8 cellular contexts compared by ENCODE assay signal in genomic region chr2:109896212-109896611, GRCh38. TPM values are rescaled to one million over a fixed set of nuclear protein-coding genes. Genes with fewer than 3 reads are reported as not detected.
DNase-seq lines count a peak whose midpoint lies in the region; ATAC-seq, FAIRE-seq and TF ChIP-seq lines count a peak whose summit lies in the region.
"Not testable (repeated sequence)": the region's sequence is repeated elsewhere in the genome, so short reads cannot be mapped to it uniquely, and the experiment has no call there.

No MANE protein-coding gene starts in this region.

- not testable (repeated sequence) for H3K9me2 ChIP-seq in HCT116 (ENCODE audit: insufficient read depth)

- not testable (repeated sequence) for H3K36me3 Mint-ChIP-seq in activated B cell treated with CpG ODN at 0.5 μM for 24 hours (ENCODE audit: low read depth)

- H3K4me3 ChIP-seq in HCT116 (replicated peaks in 1 of 2; ENCODE audit: low read depth in 1 of 2, low read length in 2 of 2); HepG2 (replicated peaks in 1 of 3; ENCODE audit: insufficient read depth in 1 of 3, low read depth in 2 of 3, low read length in 3 of 3); upper lobe of right lung: not testable (repeated sequence)

- H3K27me3 Mint-ChIP-seq in activated B cell treated with CpG ODN at 0.5 μM for 24 hours = not testable (repeated sequence)

- CTCF ChIA-PET in HCT116 (lab: Charles Lee); activated B cell treated with CpG ODN at 0.5 μM for 24 hours (lab: Charles Lee); HepG2 (lab: Yijun Ruan, JAX; ENCODE audit: low intra/inter-chr PET ratio, low total read pairs): not testable (repeated sequence)

- not testable (repeated sequence) for H3K79me2 ChIP-seq in HCT116 (ENCODE audit: insufficient read depth, low read length); HepG2 (ENCODE audit: insufficient read depth, low read length)

- not testable (repeated sequence) for H2AFZ ChIP-seq in HCT116 (ENCODE audit: low read depth, low read length, poor library complexity, severe bottlenecking); HepG2 (ENCODE audit: low read length)

- not testable (repeated sequence) for BruUV-seq in HCT116 (replicated peaks; lab: Mats Ljungman, UMichigan); HepG2 (replicated peaks; lab: Mats Ljungman, UMichigan)

- not testable (repeated sequence) for H4K20me1 ChIP-seq in HCT116 (ENCODE audit: insufficient read depth); HepG2 (ENCODE audit: insufficient read depth, low read length)

- not testable (repeated sequence) for DNase-seq in HCT116 (ENCODE audit: low read depth, low spot score); activated B cell treated with CpG ODN at 0.5 μM for 24 hours; HepG2 (ENCODE audit: low spot score); upper lobe of right lung

- POLR2A ChIA-PET in HCT116 (lab: Charles Lee); activated B cell treated with CpG ODN at 0.5 μM for 24 hours (lab: Charles Lee); HepG2 (lab: Yijun Ruan, JAX): not testable (repeated sequence)

- H3K4me1 Mint-ChIP-seq in activated B cell treated with CpG ODN at 0.5 μM for 24 hours = not testable (repeated sequence)

- ATAC-seq in GM18867 (IDR thresholded peaks at IDR 0.05; ENCODE audit: unreplicated experiment) (peak; percentile 98), GM19467 (IDR thresholded peaks at IDR 0.05; ENCODE audit: unreplicated experiment) (peak; percentile 96), HCT116 (peak; percentile 64; the same call in 1 of the 2 replicates), HG03025 (IDR thresholded peaks at IDR 0.05; ENCODE audit: low FRiP score, unreplicated experiment) (peak; percentile 89), HG03439 (IDR thresholded peaks at IDR 0.05; ENCODE audit: unreplicated experiment) (peak; percentile 90), activated B cell treated with CpG ODN at 0.5 μM for 24 hours (ENCODE audit: low read depth) (peak; percentile 88), HepG2 (peak; percentile 17; the same call in 1 of the 3 replicates), upper lobe of right lung (peak; percentile 75)

- not testable (repeated sequence) for TF ChIP-seq EP300 in HepG2 (IDR thresholded peaks at IDR 0.05; ENCODE audit: low read depth in 2 of 2, low read length in 2 of 2); HepG2 (CRISPR knock-in tag; IDR thresholded peaks at IDR 0.05; ENCODE audit: borderline replicate concordance)

- TF ChIP-seq RAD21 in HCT116 (IDR thresholded peaks at IDR 0.05; ENCODE audit: low read depth); HepG2 (CRISPR knock-in tag; IDR thresholded peaks at IDR 0.05): not testable (repeated sequence)

- H3K4me1 ChIP-seq in HCT116 (ENCODE audit: control insufficient read depth in 1 of 2, insufficient read depth in 2 of 2, low read length in 2 of 2); HepG2 (ENCODE audit: insufficient read depth, low read length); upper lobe of right lung: not testable (repeated sequence)

- H3K36me3 ChIP-seq in HCT116 (ENCODE audit: control insufficient read depth in 1 of 2, insufficient read depth in 2 of 2, low read length in 2 of 2); HepG2 (replicated peaks in 1 of 2; ENCODE audit: control insufficient read depth in 1 of 2, insufficient read depth in 2 of 2, low read length in 2 of 2); upper lobe of right lung: not testable (repeated sequence)

- H3K9me3 Mint-ChIP-seq in activated B cell treated with CpG ODN at 0.5 μM for 24 hours = not testable (repeated sequence)

- TF ChIP-seq POLR2A in HCT116 (IDR thresholded peaks at IDR 0.05; ENCODE audit: borderline replicate concordance, extremely low read depth, insufficient read depth, insufficient read length); HepG2 (IDR thresholded peaks at IDR 0.05; ENCODE audit: insufficient read depth in 1 of 2, low read depth in 2 of 2, low read length in 2 of 2): not testable (repeated sequence)

- H3K27ac ChIP-seq in HCT116 (ENCODE audit: low read depth, low read length); HepG2 (ENCODE audit: extremely low read length, insufficient read depth, low read length); upper lobe of right lung: not testable (repeated sequence)

- H3K27me3 ChIP-seq in HCT116 (ENCODE audit: insufficient read depth, low read length); HepG2 (ENCODE audit: control insufficient read depth in 1 of 2, insufficient read depth in 2 of 2, low read length in 2 of 2); upper lobe of right lung: not testable (repeated sequence)

- no CpG with 5 or more reads among the region's 4 CpGs for WGBS in HepG2 (ENCODE audit: low lambda C conversion rate)

- intact Hi-C loops in HCT116 (cut with micrococcal nuclease); activated B cell treated with CpG ODN at 0.5 μM for 24 hours (cut with micrococcal nuclease); HepG2 (cut with micrococcal nuclease; ENCODE audit: unreplicated experiment); upper lobe of right lung (cut with DNase I): not testable (repeated sequence)

- H3K4me2 ChIP-seq in HCT116 (ENCODE audit: low read length); HepG2 (ENCODE audit: low read depth, low read length): not testable (repeated sequence)

- H3K9ac ChIP-seq in HCT116 (ENCODE audit: low read length); HepG2 (ENCODE audit: insufficient read depth, low read depth, low read length): not testable (repeated sequence)

- not testable (repeated sequence) for H3K4me3 Mint-ChIP-seq in activated B cell treated with CpG ODN at 0.5 μM for 24 hours

- in situ Hi-C loops in HepG2 (cut with HindIII; ENCODE audit: extremely low pct_ligation_motif_present, low pct_unique_long_range_greater_than_20kb) = not testable (repeated sequence)

- H3K9me3 ChIP-seq in HCT116 (ENCODE audit: control insufficient read depth in 1 of 2, insufficient read depth in 1 of 2, low read depth in 1 of 2, low read length in 2 of 2); HepG2 (ENCODE audit: low read length); upper lobe of right lung: not testable (repeated sequence)

- not testable (repeated sequence) for FAIRE-seq in HepG2 (lab: Jason Lieb, UNC)

- H3K27ac Mint-ChIP-seq in activated B cell treated with CpG ODN at 0.5 μM for 24 hours = not testable (repeated sequence)

- not testable (repeated sequence) for TF ChIP-seq CTCF in HCT116 (IDR thresholded peaks at IDR 0.05 in 2 of 3, conservative IDR thresholded peaks at IDR 0.05 in 1 of 3; ENCODE audit: borderline replicate concordance in 1 of 3, insufficient read depth in 1 of 3, low read depth in 2 of 3, low read length in 2 of 3); activated B cell treated with CpG ODN at 0.5 μM for 24 hours (IDR thresholded peaks at IDR 0.05); HepG2 (CRISPR knock-in tag; IDR thresholded peaks at IDR 0.05); upper lobe of right lung (IDR thresholded peaks at IDR 0.05)

- RAD21 ChIA-PET in HCT116 (lab: Charles Lee; ENCODE audit: low non-redundant PET in 1 of 2, low total read pairs in 2 of 2, uncharacterized antibody in 2 of 2, unreplicated experiment in 2 of 2) = not testable (repeated sequence)

RNA-seq across cellular contexts. Expression of gene LIMS3, which starts 2.3 kb away (rescaled TPM):
- 1.1 TPM for total RNA-seq in HCT116 (2021; ENCODE audit: unreplicated experiment)
- polyA plus RNA-seq in HCT116 (2012) = 0.61 and 1.00 TPM in 2 replicates
- total RNA-seq in activated B cell treated with CpG ODN at 0.5 μM for 24 hours = 0.24 TPM in 1 of 2 replicates, not detected in the other
- 0.69 and 1.3 TPM in 2 replicates for total RNA-seq in HepG2 (2016; rRNA removed; fragmentation: Illumina TruSeq; extraction: Trizol)
- total RNA-seq in HepG2 (2016; cell fraction: cytosol; rRNA removed; fragmentation: Illumina TruSeq; extraction: Trizol; ENCODE audit: low read depth) = not detected in 2 replicates
- total RNA-seq in HepG2 (2016; cell fraction: insoluble cytoplasmic fraction; rRNA removed; fragmentation: Illumina TruSeq; extraction: Trizol) = 0.28 and 1.1 TPM in 2 replicates
- 0.25 TPM in 1 of 2 replicates, not detected in the other for total RNA-seq in HepG2 (2016; cell fraction: membrane; rRNA removed; fragmentation: Illumina TruSeq; extraction: Trizol)
- total RNA-seq in HepG2 (2016; cell fraction: nucleus; rRNA removed; fragmentation: Illumina TruSeq; extraction: Trizol) = 0.38 TPM in 1 of 2 replicates, not detected in the other
- polyA plus RNA-seq in HepG2 (2011; rRNA removed) = 2.2 TPM in 1 of 2 replicates, not detected in the other
- 0.35 and 0.44 TPM in 2 replicates for polyA plus RNA-seq in HepG2 (2011; cell fraction: cytosol; rRNA removed)
- 0.29 and 0.59 TPM in 2 replicates for polyA plus RNA-seq in HepG2 (2011; cell fraction: nucleus; rRNA removed)
- polyA plus RNA-seq in HepG2 (2012) = 1.6 and 2.9 TPM in 2 replicates
- 0.12 and 0.37 TPM in 2 replicates for polyA plus RNA-seq in HepG2 (2016; cell fraction: cytosol; fragmentation: Illumina TruSeq; extraction: Trizol; ENCODE audit: low read depth)
- polyA plus RNA-seq in HepG2 (2016; cell fraction: insoluble cytoplasmic fraction; fragmentation: Illumina TruSeq; extraction: Trizol; ENCODE audit: low read depth) = 1.0 and 1.4 TPM in 2 replicates
- polyA plus RNA-seq in HepG2 (2016; cell fraction: membrane; fragmentation: Illumina TruSeq; extraction: Trizol; ENCODE audit: low read depth) = 0.39 TPM in 1 of 2 replicates, not detected in the other
- 0.32 and 1.3 TPM in 2 replicates for polyA plus RNA-seq in HepG2 (2016; cell fraction: nucleus; fragmentation: Illumina TruSeq; extraction: Trizol; ENCODE audit: insufficient read depth, low read depth)
- 1.2 TPM in 1 of 2 replicates, not detected in the other for polyA minus RNA-seq in HepG2 (2011; rRNA and poly(A)+ RNA removed; ENCODE audit: low replicate concordance)
- not detected in 2 replicates for polyA minus RNA-seq in HepG2 (2011; cell fraction: cytosol; rRNA and poly(A)+ RNA removed)
- polyA minus RNA-seq in HepG2 (2011; cell fraction: nucleus; rRNA and poly(A)+ RNA removed) = 1.5 and 4.4 TPM in 2 replicates
- total RNA-seq in upper lobe of right lung = 3.1 TPM

Comparison
In these comparisons a context has a peak if more than half of its experiments do, and no peak if none do; other contexts are left out.
1. ATAC-seq: peak in every context shown above with its lines; median percentile 98 in GM18867; 96 in GM19467; 90 in HG03439; 89 in HG03025; 88 in activated B cell treated with CpG ODN at 0.5 μM for 24 hours; 75 in upper lobe of right lung; 64 in HCT116; 17 in HepG2.